In genomic region chr2:128775064-128775347, GRCh38 we compare ENCODE assay signal across 22 cellular contexts.
DNase-seq lines count a peak whose midpoint lies in the region; ATAC-seq and TF ChIP-seq lines count a peak whose summit lies in the region.
"Had no signal": no experiment of that assay in that cellular context is flagged by ENCODE, and none has a peak within 500 bp of the region (broad histone marks: within the 10 kb centered on the region; RNA-seq: fewer than 3 reads in every experiment).

No MANE protein-coding gene starts in this region.

- peaks cover 41% of the 10 kb centered on the region for H3K4me1 ChIP-seq in cardiac muscle cell (ENCODE audit: low read depth)

- CTCF ChIA-PET in activated CD4-positive, alpha-beta memory T cell treated with anti-CD3 and anti-CD28 coated beads, Interleukin-2, amount 10 ng/mL, durations not matched to agents 7 days and 5 days (lab: Charles Lee) = no interaction called here
- CTCF ChIA-PET in activated CD4-positive, alpha-beta memory T cell treated with anti-CD3 and anti-CD28 coated beads for 36 hours (lab: Charles Lee) = no interaction called here

- TF ChIP-seq CTCF in cardiac muscle cell (IDR thresholded peaks at IDR 0.05; ENCODE audit: low read depth, low read length) (no peak), type B pancreatic cell (conservative IDR thresholded peaks at IDR 0.05) (no peak)

- no peak overlapping the region for H3K4me3 ChIP-seq in cardiac muscle cell
- H3K4me3 ChIP-seq: MG63 had no signal

- DNase-seq in activated CD4-positive, alpha-beta memory T cell treated with anti-CD3 and anti-CD28 coated beads, Interleukin-2, amount 10 ng/mL, durations not matched to agents 7 days and 5 days = peak; percentile 7
- DNase-seq in activated CD4-positive, alpha-beta memory T cell treated with anti-CD3 and anti-CD28 coated beads for 36 hours = no peak
- DNase-seq in cardiac muscle cell (ENCODE audit: low read depth in 1 of 2, low spot score in 1 of 2) (peak in 1 of 2 donors; percentile 40), mesenteric fat pad (ENCODE audit: low spot score) (peak; percentile 78), type B pancreatic cell (ENCODE audit: extremely low spot score, unreplicated experiment) (peak; percentile 54), MV-4-11 (lab: John Stamatoyannopoulos, UW) (no peak)
- no peak for DNase-seq in activated CD8-positive, alpha-beta memory T cell treated with anti-CD3 and anti-CD28 coated beads, Interleukin-2, amount 50 U/mL, for 4 hours
- DNase-seq: 8988T; CD4-positive, CD25-positive, alpha-beta regulatory T cell; COR-L47; Kasumi-1; MG63; NCI-H1092 treated with DMSO at 0.1 percent for 48 hours; NCI-H146; NCI-H2081; NCI-H510A; NCI-H748 treated with DMSO at 0.1 percent for 48 hours; SHP77 had no signal

- POLR2A ChIA-PET in activated CD4-positive, alpha-beta memory T cell treated with anti-CD3 and anti-CD28 coated beads, Interleukin-2, amount 10 ng/mL, durations not matched to agents 7 days and 5 days (lab: Charles Lee) = no interaction called here
- POLR2A ChIA-PET in activated CD4-positive, alpha-beta memory T cell treated with anti-CD3 and anti-CD28 coated beads for 36 hours (lab: Charles Lee) = no interaction called here

- no peaks in the 10 kb centered on the region for H3K4me1 Mint-ChIP-seq in activated CD4-positive, alpha-beta memory T cell treated with anti-CD3 and anti-CD28 coated beads, Interleukin-2, amount 10 ng/mL, durations not matched to agents 7 days and 5 days
- H3K4me1 Mint-ChIP-seq in activated CD4-positive, alpha-beta memory T cell treated with anti-CD3 and anti-CD28 coated beads for 36 hours (ENCODE audit: low read depth) = no peaks in the 10 kb centered on the region
- H3K4me1 Mint-ChIP-seq in type B pancreatic cell (ENCODE audit: unreplicated experiment) = peaks cover 23% of the 10 kb centered on the region
- H3K4me1 Mint-ChIP-seq: CD4-positive, CD25-positive, alpha-beta regulatory T cell; IgD-negative memory B cell had no signal

- H3K9me3 Mint-ChIP-seq in activated CD4-positive, alpha-beta memory T cell treated with anti-CD3 and anti-CD28 coated beads, Interleukin-2, amount 10 ng/mL, durations not matched to agents 7 days and 5 days = no peaks in the 10 kb centered on the region
- no peaks in the 10 kb centered on the region for H3K9me3 Mint-ChIP-seq in activated CD4-positive, alpha-beta memory T cell treated with anti-CD3 and anti-CD28 coated beads for 36 hours
- no peaks in the 10 kb centered on the region for H3K9me3 Mint-ChIP-seq in type B pancreatic cell

- intact Hi-C loops in activated CD4-positive, alpha-beta memory T cell treated with anti-CD3 and anti-CD28 coated beads for 36 hours (cut with micrococcal nuclease) = no loop called here

- no peaks in the 10 kb centered on the region for H3K9me3 ChIP-seq in cardiac muscle cell (ENCODE audit: low read depth)
- H3K9me3 ChIP-seq: MG63 had no signal

- H3K36me3 ChIP-seq in cardiac muscle cell = no peaks in the 10 kb centered on the region
- H3K36me3 ChIP-seq: MG63 had no signal

- H3K27ac ChIP-seq in cardiac muscle cell = peak overlapping the region; percentile 31

- H3K27ac Mint-ChIP-seq in activated CD4-positive, alpha-beta memory T cell treated with anti-CD3 and anti-CD28 coated beads, Interleukin-2, amount 10 ng/mL, durations not matched to agents 7 days and 5 days = no peak overlapping the region
- no peak overlapping the region for H3K27ac Mint-ChIP-seq in activated CD4-positive, alpha-beta memory T cell treated with anti-CD3 and anti-CD28 coated beads for 36 hours
- no peak overlapping the region for H3K27ac Mint-ChIP-seq in type B pancreatic cell
- H3K27ac Mint-ChIP-seq: B cell; CD4-positive, CD25-positive, alpha-beta regulatory T cell; IgD-negative memory B cell had no signal

- ATAC-seq in GM19395 (IDR thresholded peaks at IDR 0.05; ENCODE audit: unreplicated experiment) = no peak
- ATAC-seq: HCT116 had no signal

- H3K36me3 Mint-ChIP-seq in activated CD4-positive, alpha-beta memory T cell treated with anti-CD3 and anti-CD28 coated beads, Interleukin-2, amount 10 ng/mL, durations not matched to agents 7 days and 5 days (ENCODE audit: low read depth) = no peaks in the 10 kb centered on the region
- H3K36me3 Mint-ChIP-seq in activated CD4-positive, alpha-beta memory T cell treated with anti-CD3 and anti-CD28 coated beads for 36 hours = no peaks in the 10 kb centered on the region
- no peaks in the 10 kb centered on the region for H3K36me3 Mint-ChIP-seq in type B pancreatic cell
- H3K36me3 Mint-ChIP-seq: CD4-positive, CD25-positive, alpha-beta regulatory T cell; IgD-negative memory B cell had no signal

- no peaks in the 10 kb centered on the region for H3K27me3 Mint-ChIP-seq in activated CD4-positive, alpha-beta memory T cell treated with anti-CD3 and anti-CD28 coated beads, Interleukin-2, amount 10 ng/mL, durations not matched to agents 7 days and 5 days
- H3K27me3 Mint-ChIP-seq in activated CD4-positive, alpha-beta memory T cell treated with anti-CD3 and anti-CD28 coated beads for 36 hours = peaks cover 1% of the 10 kb centered on the region
- H3K27me3 Mint-ChIP-seq in type B pancreatic cell = peaks cover 9% of the 10 kb centered on the region
- H3K27me3 Mint-ChIP-seq: B cell; CD4-positive, CD25-positive, alpha-beta regulatory T cell had no signal

- no peaks in the 10 kb centered on the region for H3K27me3 ChIP-seq in cardiac muscle cell
- H3K27me3 ChIP-seq: MG63 had no signal

- no peak overlapping the region for H3K4me3 Mint-ChIP-seq in activated CD4-positive, alpha-beta memory T cell treated with anti-CD3 and anti-CD28 coated beads, Interleukin-2, amount 10 ng/mL, durations not matched to agents 7 days and 5 days
- no peak overlapping the region for H3K4me3 Mint-ChIP-seq in activated CD4-positive, alpha-beta memory T cell treated with anti-CD3 and anti-CD28 coated beads for 36 hours
- no peak overlapping the region for H3K4me3 Mint-ChIP-seq in type B pancreatic cell
- H3K4me3 Mint-ChIP-seq: B cell; CD4-positive, CD25-positive, alpha-beta regulatory T cell; IgD-negative memory B cell had no signal

Comparison
In these comparisons a context has a peak if more than half of its experiments do, and no peak if none do; other contexts are left out.
1. DNase-seq: peak in activated CD4-positive, alpha-beta memory T cell treated with anti-CD3 and anti-CD28 coated beads, Interleukin-2, amount 10 ng/mL, durations not matched to agents 7 days and 5 days (single experiment), mesenteric fat pad (single experiment) and type B pancreatic cell (single experiment); none in activated CD4-positive, alpha-beta memory T cell treated with anti-CD3 and anti-CD28 coated beads for 36 hours (single experiment), MV-4-11 (single experiment) and activated CD8-positive, alpha-beta memory T cell treated with anti-CD3 and anti-CD28 coated beads, Interleukin-2, amount 50 U/mL, for 4 hours (single experiment).